Comparison of ENCODE assay signal across 14 cellular contexts in the genomic region with DNA sequence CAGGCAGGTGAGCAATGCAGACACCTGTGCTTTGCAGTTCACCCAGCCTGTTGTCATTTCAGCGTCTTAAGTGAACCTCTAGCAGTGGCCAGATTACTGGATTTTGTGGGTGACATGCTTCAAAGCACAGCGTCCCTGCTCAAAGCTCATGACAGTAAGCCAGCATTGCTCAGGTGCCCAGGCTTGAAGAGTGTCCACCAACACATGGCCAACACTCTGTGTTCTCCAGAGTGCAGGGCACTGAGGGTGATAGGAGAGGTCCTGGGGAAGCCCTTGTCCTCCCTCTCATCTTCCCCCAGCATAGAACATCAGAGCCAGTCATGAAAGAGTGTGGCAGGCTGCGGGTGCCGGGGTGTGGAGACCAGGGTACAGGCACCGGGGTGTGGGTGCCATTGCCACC.
DNase-seq lines count a peak whose midpoint lies in the region; ATAC-seq, FAIRE-seq and TF ChIP-seq lines count a peak whose summit lies in the region.
"Had no signal": no experiment of that assay in that cellular context is flagged by ENCODE, and none has a peak within 500 bp of the region (broad histone marks: within the 10 kb centered on the region; RNA-seq: fewer than 3 reads in every experiment).

No MANE protein-coding gene starts in this region.

- no peak overlapping the region for H3K9ac ChIP-seq in HepG2 (ENCODE audit: insufficient read depth, low read depth, low read length)
- H3K9ac ChIP-seq in neural progenitor cell = no peak overlapping the region
- H3K9ac ChIP-seq: BLaER1 treated with 17β-estradiol and CSF1 and Interleukin-3, amounts not matched to agents 10 nM and 100 nM had no signal

- no peak for TF ChIP-seq CTCF in HepG2 (CRISPR knock-in tag; IDR thresholded peaks at IDR 0.05)
- no peak for TF ChIP-seq CTCF in right lobe of liver (IDR thresholded peaks at IDR 0.05)
- TF ChIP-seq CTCF in neural progenitor cell (IDR thresholded peaks at IDR 0.05) = no peak

- H3K27ac Mint-ChIP-seq in memory B cell (peak overlapping the region; percentile 21), neural progenitor cell (peak overlapping the region; percentile 86)
- H3K27ac Mint-ChIP-seq: CD4-positive, CD25-positive, alpha-beta regulatory T cell had no signal

- TF ChIP-seq EP300 in HepG2 (IDR thresholded peaks at IDR 0.05; ENCODE audit: low read depth in 2 of 2, low read length in 2 of 2) (no peak), HepG2 (CRISPR knock-in tag; IDR thresholded peaks at IDR 0.05; ENCODE audit: borderline replicate concordance) (no peak)

- H3K9me3 ChIP-seq in HepG2 (ENCODE audit: low read length) (no peaks in the 10 kb centered on the region), right lobe of liver (no peaks in the 10 kb centered on the region), neural progenitor cell (ENCODE audit: low read depth) (no peaks in the 10 kb centered on the region)
- H3K9me3 ChIP-seq: BLaER1 treated with 17β-estradiol and CSF1 and Interleukin-3, amounts not matched to agents 10 nM and 100 nM had no signal

- H3K36me3 Mint-ChIP-seq in memory B cell (no peaks in the 10 kb centered on the region), neural progenitor cell (peaks cover 2% of the 10 kb centered on the region)
- H3K36me3 Mint-ChIP-seq: CD4-positive, CD25-positive, alpha-beta regulatory T cell had no signal

- H3K79me2 ChIP-seq in HepG2 (ENCODE audit: insufficient read depth, low read length) = no peaks in the 10 kb centered on the region
- H3K79me2 ChIP-seq in neural progenitor cell (ENCODE audit: low read depth) = no peaks in the 10 kb centered on the region

- FAIRE-seq in HepG2 (lab: Jason Lieb, UNC) = no peak
- FAIRE-seq: H54, HTR-8/SVneo had no signal

- H4K20me1 ChIP-seq in HepG2 (ENCODE audit: insufficient read depth, low read length) = no peaks in the 10 kb centered on the region
- H4K20me1 ChIP-seq in neural progenitor cell (ENCODE audit: low read depth) = no peaks in the 10 kb centered on the region
- H4K20me1 ChIP-seq: BLaER1 treated with 17β-estradiol and CSF1 and Interleukin-3, amounts not matched to agents 10 nM and 100 nM had no signal

- no TSS peak for BruUV-seq in HepG2 (replicated peaks; lab: Mats Ljungman, UMichigan)

- H3K36me3 ChIP-seq in HepG2 (replicated peaks in 1 of 2; ENCODE audit: control insufficient read depth in 1 of 2, insufficient read depth in 2 of 2, low read length in 2 of 2) = no peaks in the 10 kb centered on the region
- H3K36me3 ChIP-seq in right lobe of liver = no peaks in the 10 kb centered on the region
- H3K36me3 ChIP-seq in neural progenitor cell = no peaks in the 10 kb centered on the region
- H3K36me3 ChIP-seq: BLaER1 treated with 17β-estradiol and CSF1 and Interleukin-3, amounts not matched to agents 10 nM and 100 nM had no signal

- H2AFZ ChIP-seq in HepG2 (ENCODE audit: low read length) (no peak overlapping the region), neural progenitor cell (replicated peaks) (no peak overlapping the region)

- TF ChIP-seq RAD21 in HepG2 (CRISPR knock-in tag; IDR thresholded peaks at IDR 0.05) = no peak

- ATAC-seq in HepG2 (no peak), right lobe of liver (no peak), memory B cell (ENCODE audit: low read depth) (no peak), HG02973 (IDR thresholded peaks at IDR 0.05; ENCODE audit: unreplicated experiment) (no peak)

- no peak overlapping the region for H3K4me3 Mint-ChIP-seq in memory B cell
- H3K4me3 Mint-ChIP-seq in neural progenitor cell = no peak overlapping the region
- H3K4me3 Mint-ChIP-seq: CD4-positive, CD25-positive, alpha-beta regulatory T cell had no signal

- DNase-seq in HepG2 (ENCODE audit: low spot score) (no peak), right lobe of liver (no peak), memory B cell (ENCODE audit: low spot score in 2 of 2) (no peak), neural progenitor cell (ENCODE audit: low spot score) (no peak), mucosa of gallbladder (ENCODE audit: low spot score) (no peak), NCI-H2227 treated with DMSO at 0.1 percent for 48 hours (lab: John Stamatoyannopoulos, UW) (no peak), NCI-H446 treated with DMSO at 0.1 percent for 48 hours (lab: John Stamatoyannopoulos, UW) (no peak)
- DNase-seq: 8988T; CD4-positive, CD25-positive, alpha-beta regulatory T cell; DMS53 had no signal

- H3K27me3 Mint-ChIP-seq in memory B cell (peaks cover 5% of the 10 kb centered on the region), neural progenitor cell (ENCODE audit: insufficient read depth, low read depth) (peaks cover 16% of the 10 kb centered on the region)
- H3K27me3 Mint-ChIP-seq: CD4-positive, CD25-positive, alpha-beta regulatory T cell had no signal

- H3K4me1 ChIP-seq in HepG2 (ENCODE audit: insufficient read depth, low read length) (peaks cover 6% of the 10 kb centered on the region), right lobe of liver (peaks cover 0 to 5% (median under 1%) of the 10 kb centered on the region in 4 donors), neural progenitor cell (peaks cover 16% of the 10 kb centered on the region)

- H3F3A ChIP-seq in neural progenitor cell (ENCODE audit: low read depth) = peaks cover 10% of the 10 kb centered on the region

- whole genome bisulfite sequencing in HepG2 (ENCODE audit: low lambda C conversion rate) = 81% methylated on average over 5 of the region's 5 CpGs
- WGBS in right lobe of liver (ENCODE audit: insufficient coverage, low coverage, low lambda C conversion rate, missing lambda C conversion rate) = 96% methylated on average over 3 of the region's 5 CpGs

- H3K4me1 Mint-ChIP-seq in memory B cell (no peaks in the 10 kb centered on the region), neural progenitor cell (peaks cover 49% of the 10 kb centered on the region)
- H3K4me1 Mint-ChIP-seq: CD4-positive, CD25-positive, alpha-beta regulatory T cell had no signal

- TF ChIP-seq POLR2A in HepG2 (IDR thresholded peaks at IDR 0.05; ENCODE audit: insufficient read depth in 1 of 2, low read depth in 2 of 2, low read length in 2 of 2) (no peak), right lobe of liver (IDR thresholded peaks at IDR 0.05) (no peak)

- intact Hi-C loops in HepG2 (cut with micrococcal nuclease; ENCODE audit: unreplicated experiment) = no loop called here
- intact Hi-C loops in right lobe of liver (cut with DNase I) = no loop called here

- H3K27ac ChIP-seq in HepG2 (ENCODE audit: extremely low read length, insufficient read depth, low read length) (no peak overlapping the region), right lobe of liver (no peak overlapping the region), neural progenitor cell (no peak overlapping the region)
- H3K27ac ChIP-seq: BLaER1 treated with 17β-estradiol and CSF1 and Interleukin-3, amounts not matched to agents 10 nM and 100 nM had no signal

- H3K9me3 Mint-ChIP-seq in memory B cell (no peaks in the 10 kb centered on the region), neural progenitor cell (no peaks in the 10 kb centered on the region)

- H3K4me3 ChIP-seq in HepG2 (replicated peaks in 1 of 3; ENCODE audit: insufficient read depth in 1 of 3, low read depth in 2 of 3, low read length in 3 of 3) (no peak overlapping the region), right lobe of liver (no peak overlapping the region), neural progenitor cell (no peak overlapping the region)
- H3K4me3 ChIP-seq: BLaER1 treated with 17β-estradiol and CSF1 and Interleukin-3, amounts not matched to agents 10 nM and 100 nM had no signal

- H3K27me3 ChIP-seq in HepG2 (ENCODE audit: control insufficient read depth in 1 of 2, insufficient read depth in 2 of 2, low read length in 2 of 2) = no peaks in the 10 kb centered on the region
- no peaks in the 10 kb centered on the region for H3K27me3 ChIP-seq in right lobe of liver
- peaks cover 6% of the 10 kb centered on the region for H3K27me3 ChIP-seq in neural progenitor cell
- H3K27me3 ChIP-seq: BLaER1 treated with 17β-estradiol and CSF1 and Interleukin-3, amounts not matched to agents 10 nM and 100 nM had no signal

- no peak overlapping the region for H3K4me2 ChIP-seq in HepG2 (ENCODE audit: low read depth, low read length)
- no peak overlapping the region for H3K4me2 ChIP-seq in neural progenitor cell
- H3K4me2 ChIP-seq: BLaER1 treated with 17β-estradiol and CSF1 and Interleukin-3, amounts not matched to agents 10 nM and 100 nM had no signal

- CTCF ChIA-PET in HepG2 (lab: Yijun Ruan, JAX; ENCODE audit: low intra/inter-chr PET ratio, low total read pairs) = no interaction called here

- in situ Hi-C loops in HepG2 (cut with HindIII; ENCODE audit: extremely low pct_ligation_motif_present, low pct_unique_long_range_greater_than_20kb) = no loop called here

- POLR2A ChIA-PET in HepG2 (lab: Yijun Ruan, JAX) = no interaction called here

TF ChIP-seq in HepG2, 621 proteins besides CTCF, POLR2A, EP300 and RAD21 (continues in another document):
- no peak for TF ChIP-seq THAP11 (CRISPR knock-in tag; IDR thresholded peaks at IDR 0.05)
- no peak for TF ChIP-seq TCF7 (IDR thresholded peaks at IDR 0.05; ENCODE audit: low read depth)
- TF ChIP-seq TCF12 (IDR thresholded peaks at IDR 0.05) = no peak
- TF ChIP-seq TCF12 (CRISPR knock-in tag; IDR thresholded peaks at IDR 0.05) = no peak
- TF ChIP-seq RBM22 (optimal IDR thresholded peaks at IDR 0.05; ENCODE audit: low read length) = no peak
